In genomic region chr20:5569021-5569420, GRCh38 we compare ENCODE assay signal across 8 cellular contexts. TPM values are rescaled to one million over a fixed set of nuclear protein-coding genes. Genes with fewer than 3 reads are reported as not detected.
DNase-seq lines count a peak whose midpoint lies in the region; ATAC-seq and TF ChIP-seq lines count a peak whose summit lies in the region.

No MANE protein-coding gene starts in this region.

- no peak overlapping the region for H3K27ac Mint-ChIP-seq in progenitor cell of endocrine pancreas

- no peaks in the 10 kb centered on the region for H3K4me1 ChIP-seq in foreskin keratinocyte

- H3K36me3 Mint-ChIP-seq in activated T-cell treated with anti-CD3 and anti-CD28 coated beads, Interleukin-2, amount 50 U/mL, for 4 hours (ENCODE audit: insufficient read depth) = peaks cover 40% of the 10 kb centered on the region
- H3K36me3 Mint-ChIP-seq in progenitor cell of endocrine pancreas (ENCODE audit: insufficient read depth) = peaks cover 8% of the 10 kb centered on the region

- DNase-seq in DMS53 (lab: John Stamatoyannopoulos, UW) = peak; percentile 74
- DNase-seq in NCI-H82 (lab: John Stamatoyannopoulos, UW) = peak; percentile 75
- DNase-seq in activated T-cell treated with anti-CD3 and anti-CD28 coated beads, Interleukin-2, amount 50 U/mL, for 4 hours = peak; percentile 42
- DNase-seq in foreskin keratinocyte = peak in 1 of 2 donors; percentile 25
- DNase-seq in progenitor cell of endocrine pancreas (ENCODE audit: low spot score, unreplicated experiment) = no peak

- H3K9me3 Mint-ChIP-seq in activated T-cell treated with anti-CD3 and anti-CD28 coated beads, Interleukin-2, amount 50 U/mL, for 4 hours = no peaks in the 10 kb centered on the region
- no peaks in the 10 kb centered on the region for H3K9me3 Mint-ChIP-seq in progenitor cell of endocrine pancreas (ENCODE audit: low read depth)

- no peak overlapping the region for H3K27ac ChIP-seq in foreskin keratinocyte

- ATAC-seq in HG03159 (IDR thresholded peaks at IDR 0.05; ENCODE audit: unreplicated experiment) (peak; percentile 72), foreskin keratinocyte (peak; percentile 59), GM19397 (IDR thresholded peaks at IDR 0.05; ENCODE audit: unreplicated experiment) (no peak), GM19324 (IDR thresholded peaks at IDR 0.05; ENCODE audit: low FRiP score, unreplicated experiment) (no peak)
- ATAC-seq in activated T-cell treated with anti-CD3 and anti-CD28 coated beads, Interleukin-2, amount 50 U/mL, for 4 hours = peak; percentile 81 to 92

- no peaks in the 10 kb centered on the region for H3K27me3 Mint-ChIP-seq in activated T-cell treated with anti-CD3 and anti-CD28 coated beads, Interleukin-2, amount 50 U/mL, for 4 hours (ENCODE audit: low read depth)
- H3K27me3 Mint-ChIP-seq in progenitor cell of endocrine pancreas = no peaks in the 10 kb centered on the region

- H3K4me1 Mint-ChIP-seq in activated T-cell treated with anti-CD3 and anti-CD28 coated beads, Interleukin-2, amount 50 U/mL, for 4 hours (ENCODE audit: low read depth) = peaks cover 23% of the 10 kb centered on the region
- H3K4me1 Mint-ChIP-seq in progenitor cell of endocrine pancreas (ENCODE audit: low read depth) = no peaks in the 10 kb centered on the region

- no peak overlapping the region for H3K4me3 Mint-ChIP-seq in activated T-cell treated with anti-CD3 and anti-CD28 coated beads, Interleukin-2, amount 50 U/mL, for 4 hours
- no peak overlapping the region for H3K4me3 Mint-ChIP-seq in progenitor cell of endocrine pancreas (ENCODE audit: low read depth)

- no peaks in the 10 kb centered on the region for H3K27me3 ChIP-seq in foreskin keratinocyte

- peak; percentile 74 for TF ChIP-seq CTCF in foreskin keratinocyte (conservative IDR thresholded peaks at IDR 0.05)
- peak; percentile 57 for TF ChIP-seq CTCF in progenitor cell of endocrine pancreas (IDR thresholded peaks at IDR 0.05; ENCODE audit: unreplicated experiment)

RNA-seq across cellular contexts. Expression of gene GPCPD1, which starts 41.8 kb away (rescaled TPM):
- total RNA-seq in activated T-cell treated with anti-CD3 and anti-CD28 coated beads, Interleukin-2, amount 50 U/mL, for 4 hours = 10 to 100 TPM; 21.4 to 26.3 (median 24.4) TPM
- 7.3 and 8.9 TPM in 2 replicates for total RNA-seq in foreskin keratinocyte
- polyA plus RNA-seq in foreskin keratinocyte = 2.5 and 2.9 TPM in 2 replicates
- 29.8 and 34.2 TPM in 2 replicates for total RNA-seq in progenitor cell of endocrine pancreas

Comparison
In these comparisons a context has a peak if more than half of its experiments do, and no peak if none do; other contexts are left out.
1. ATAC-seq: peak in HG03159 (single experiment), activated T-cell treated with anti-CD3 and anti-CD28 coated beads, Interleukin-2, amount 50 U/mL, for 4 hours (2 of 2) and foreskin keratinocyte (single experiment); none in GM19397 (single experiment) and GM19324 (single experiment).